8 cellular contexts compared by ENCODE assay signal in the genomic region with DNA sequence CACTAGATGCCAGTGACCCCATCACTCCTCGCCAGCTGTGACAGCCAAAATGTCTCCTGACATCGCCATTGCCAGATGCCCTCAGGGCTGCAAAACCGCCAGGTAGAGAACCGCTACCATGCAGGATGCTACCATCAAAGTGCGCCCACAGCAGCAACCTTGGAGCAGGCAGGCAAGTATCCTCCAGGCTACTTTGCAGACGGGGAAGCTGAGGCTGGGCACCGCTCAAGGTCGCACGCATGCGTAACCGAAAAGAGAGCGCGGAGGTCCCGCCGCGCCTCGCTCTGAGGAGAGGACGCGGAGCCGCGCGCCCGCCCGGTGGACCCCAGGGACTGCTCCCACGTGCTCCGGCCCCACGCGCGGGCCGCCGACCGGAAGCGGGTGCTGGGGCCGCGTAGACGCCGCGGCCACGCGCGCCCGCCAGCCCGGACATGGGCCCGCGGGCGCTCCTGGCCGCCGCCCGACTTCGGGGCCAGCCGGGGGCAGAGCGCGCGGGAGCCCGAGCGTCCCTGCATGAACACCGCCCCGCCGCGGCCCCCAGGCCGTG. TPM values are rescaled to one million over a fixed set of nuclear protein-coding genes. Genes with fewer than 3 reads are reported as not detected.
DNase-seq lines count a peak whose midpoint lies in the region; ATAC-seq, FAIRE-seq and TF ChIP-seq lines count a peak whose summit lies in the region.

Gene STS, plus strand, starts transcription at position 282 of the 547 bp plus-strand sequence. CDS start 105,488 bp downstream, outside the sequence.

- TF ChIP-seq POLR2A in H54 (IDR thresholded peaks at IDR 0.05; ENCODE audit: low read depth, low read length): no peak

- H3K36me3 ChIP-seq in OCI-LY1 (ENCODE audit: insufficient read depth, low read length) (peaks cover 5% of the 10 kb centered on the region; the same call in 1 of the 2 replicates), heart right ventricle (no peaks in the 10 kb centered on the region)

- no peaks in the 10 kb centered on the region for H3K36me3 Mint-ChIP-seq in activated naive CD4-positive, alpha-beta T cell treated with anti-CD3 and anti-CD28 coated beads, Interleukin-2, amount 50 U/mL, for 72 hours

- H3K27ac ChIP-seq in OCI-LY1 (ENCODE audit: low read depth, low read length, poor library complexity, severe bottlenecking) (peak within 1 kb of the TSS; percentile 92), heart right ventricle (peak within 1 kb of the TSS; percentile 77 to 97 (median 92))

- H3K27me3 ChIP-seq in OCI-LY1 (ENCODE audit: insufficient read depth, low read length): no peaks in the 10 kb centered on the region
- no peaks in the 10 kb centered on the region for H3K27me3 ChIP-seq in heart right ventricle

- H3K4me2 ChIP-seq in OCI-LY1 (ENCODE audit: low read length): peak within 1 kb of the TSS; percentile 96

- no peaks in the 10 kb centered on the region for H3F3A ChIP-seq in OCI-LY1 (ENCODE audit: insufficient read depth, low read length)

- FAIRE-seq in H54 (lab: Jason Lieb, UNC): no peak

- H2AFZ ChIP-seq in OCI-LY1 (ENCODE audit: low read length): no peak within 1 kb of the TSS

- no peaks in the 10 kb centered on the region for H3K9me3 Mint-ChIP-seq in activated naive CD4-positive, alpha-beta T cell treated with anti-CD3 and anti-CD28 coated beads, Interleukin-2, amount 50 U/mL, for 72 hours

- no peaks in the 10 kb centered on the region for H3K9me3 ChIP-seq in OCI-LY1 (ENCODE audit: low read length)
- no peaks in the 10 kb centered on the region for H3K9me3 ChIP-seq in heart right ventricle

- no peak for TF ChIP-seq CTCF in OCI-LY1 (IDR thresholded peaks at IDR 0.05; ENCODE audit: low read length)
- no peak for TF ChIP-seq CTCF in heart right ventricle (IDR thresholded peaks at IDR 0.05)

- ATAC-seq in HG02970 (IDR thresholded peaks at IDR 0.05; ENCODE audit: low FRiP score, unreplicated experiment): peak; percentile 47
- peak; percentile 50 to 56 for ATAC-seq in activated naive CD4-positive, alpha-beta T cell treated with anti-CD3 and anti-CD28 coated beads, Interleukin-2, amount 50 U/mL, for 72 hours
- ATAC-seq in heart right ventricle: peak; percentile 56 to 83 (median 68)

- intact Hi-C loops in heart right ventricle (cut with DNase I) (loop anchor here in 1 of 10 donors (10.0 kb wide), 1 partner anchor 777 kb away; the partner anchor contains the start of gene PNPLA4), posterior cingulate gyrus (cut with DNase I) (no loop called here)

- H3K79me2 ChIP-seq in OCI-LY1 (ENCODE audit: insufficient read depth, low read length): peaks cover 48% of the 10 kb centered on the region

- no peaks in the 10 kb centered on the region for H4K20me1 ChIP-seq in OCI-LY1 (ENCODE audit: insufficient read depth, low read length)

- H3K9ac ChIP-seq in OCI-LY1 (ENCODE audit: low read length): peak within 1 kb of the TSS; percentile 99

- H3K4me3 ChIP-seq in OCI-LY1 (ENCODE audit: low read depth, low read length, poor library complexity, severe bottlenecking) (peak within 1 kb of the TSS; percentile 99), heart right ventricle (peak within 1 kb of the TSS; percentile 67 to 91 (median 76))

- H3K27ac Mint-ChIP-seq in activated naive CD4-positive, alpha-beta T cell treated with anti-CD3 and anti-CD28 coated beads, Interleukin-2, amount 50 U/mL, for 72 hours: peak within 1 kb of the TSS; percentile 82 to 85

- peak; percentile 22 for DNase-seq in NK-92 treated with Interleukin-12 subunit alpha and Interleukin-12 subunit beta, amount 100 ng/mL, for 24 hours (lab: John Stamatoyannopoulos, UW)
- DNase-seq in NK-92 (lab: John Stamatoyannopoulos, UW; ENCODE audit: unreplicated experiment) (no peak), heart right ventricle (peak; percentile 25 to 54), posterior cingulate gyrus (peak; percentile 27 to 94 (median 52)), H54 (ENCODE audit: insufficient read length, low spot score) (no peak)
- peak; percentile 12 to 57 for DNase-seq in activated naive CD4-positive, alpha-beta T cell treated with anti-CD3 and anti-CD28 coated beads, Interleukin-2, amount 50 U/mL, for 72 hours (ENCODE audit: low spot score in 2 of 2)

- no peaks in the 10 kb centered on the region for H3K9me2 ChIP-seq in OCI-LY1 (ENCODE audit: low read depth, low read length)

- WGBS in heart right ventricle, 2 donors: 0% methylated on average over 17 to 55 of the region's 61 CpGs

- H3K4me1 ChIP-seq in OCI-LY1 (ENCODE audit: insufficient read depth, low read length, severe bottlenecking): peaks cover 46% of the 10 kb centered on the region
- H3K4me1 ChIP-seq in heart right ventricle: peaks cover 0 to 31% (median 8%) of the 10 kb centered on the region in 9 donors

RNA-seq across cellular contexts. Expression of gene STS, which starts in this region (rescaled TPM):
- 1 to 10 TPM in 1 of 2 donors, under 1 TPM in 1; 0.39 to 1.1 TPM for total RNA-seq in activated naive CD4-positive, alpha-beta T cell treated with anti-CD3 and anti-CD28 coated beads, Interleukin-2, amount 50 U/mL, for 72 hours
- 1 to 10 TPM; 4.5 to 7.9 (median 5.7) TPM for total RNA-seq in heart right ventricle
- polyA plus RNA-seq in heart right ventricle: 1 to 10 TPM; 1.2 to 2.5 TPM

Comparison
In these comparisons a context has a peak if more than half of its experiments do, and no peak if none do; other contexts are left out.
1. DNase-seq: peak in NK-92 treated with Interleukin-12 subunit alpha and Interleukin-12 subunit beta, amount 100 ng/mL, for 24 hours (single experiment), activated naive CD4-positive, alpha-beta T cell treated with anti-CD3 and anti-CD28 coated beads, Interleukin-2, amount 50 U/mL, for 72 hours (2 of 2), heart right ventricle (2 of 2) and posterior cingulate gyrus (10 of 10); none in NK-92 (single experiment) and H54 (single experiment).
2. Peak in every context shown above with its lines, with median percentiles within 50 percentile points of each other: ATAC-seq.